In genomic region chr10:63539994-63540393, GRCh38 we compare ENCODE assay signal across 20 cellular contexts.
"Had no signal": no experiment of that assay in that cellular context is flagged by ENCODE, and none has a peak within 500 bp of the region (broad histone marks: within the 10 kb centered on the region; RNA-seq: fewer than 3 reads in every experiment).

No MANE protein-coding gene starts in this region.

- H3K27me3 ChIP-seq: adrenal gland, ascending aorta, thyroid gland had no signal

- H3K36me3 ChIP-seq: adrenal gland, ascending aorta, thyroid gland had no signal

- H2AFZ ChIP-seq: parathyroid adenoma had no signal

- ATAC-seq: activated CD4-positive, CD25-positive, alpha-beta regulatory T cell treated with anti-CD3 and anti-CD28 coated beads, Interleukin-2, amount 50 U/mL, for 24 hours; activated CD8-positive, alpha-beta memory T cell treated with anti-CD3 and anti-CD28 coated beads, Interleukin-2, amount 10 ng/mL, durations not matched to agents 7 days and 5 days; activated CD8-positive, alpha-beta T cell treated with anti-CD3 and anti-CD28 coated beads for 36 hours; esophagus mucosa; right cardiac atrium had no signal

- H3K9ac ChIP-seq: parathyroid adenoma had no signal

- H3K27me3 Mint-ChIP-seq: activated CD4-positive, alpha-beta T cell treated with anti-CD3 and anti-CD28 coated beads, Interleukin-2, amount 10 ng/mL, durations not matched to agents 7 days and 5 days; activated CD8-positive, alpha-beta memory T cell treated with anti-CD3 and anti-CD28 coated beads, Interleukin-2, amount 10 ng/mL, durations not matched to agents 7 days and 5 days; activated CD8-positive, alpha-beta T cell treated with anti-CD3 and anti-CD28 coated beads for 36 hours; activated naive CD4-positive, alpha-beta T cell treated with anti-CD3 and anti-CD28 coated beads, Interleukin-2, amount 50 U/mL, for 24 hours; memory B cell; stimulated activated naive CD8-positive, alpha-beta T cell treated with anti-CD3 and anti-CD28 coated beads, Interleukin-15, Interleukin-2, amounts not matched to agents 100 ng/mL and 50 ng/mL, for 24 hours had no signal

- H3K9me3 Mint-ChIP-seq: activated CD4-positive, alpha-beta T cell treated with anti-CD3 and anti-CD28 coated beads, Interleukin-2, amount 10 ng/mL, durations not matched to agents 7 days and 5 days; activated CD8-positive, alpha-beta T cell treated with anti-CD3 and anti-CD28 coated beads for 36 hours; activated naive CD4-positive, alpha-beta T cell treated with anti-CD3 and anti-CD28 coated beads, Interleukin-2, amount 50 U/mL, for 24 hours; activated T-helper 1 cell treated with anti-CD3 and anti-CD28 coated beads, Interleukin-12 subunit alpha, Interleukin-12 subunit beta, Interleukin-2, Interleukin-4 antibody, amounts not matched to agents 30 ng/mL and 10 ng/mL and 1 ng/mL, durations not matched to agents 14 hours and 24 hours and 36 hours; memory B cell; nephron progenitor cell; stimulated activated naive CD8-positive, alpha-beta T cell treated with anti-CD3 and anti-CD28 coated beads, Interleukin-15, Interleukin-2, amounts not matched to agents 100 ng/mL and 50 ng/mL, for 24 hours; T-helper 1 cell treated with Interleukin-12 subunit alpha and Interleukin-12 subunit beta and Interleukin-4 antibody, amounts not matched to agents 30 μg/mL and 1 μg/mL, for 36 hours had no signal

- H3K4me3 ChIP-seq: adrenal gland, ascending aorta, skin epidermis, thyroid gland had no signal

- H3K27ac Mint-ChIP-seq: activated CD4-positive, alpha-beta T cell treated with anti-CD3 and anti-CD28 coated beads, Interleukin-2, amount 10 ng/mL, durations not matched to agents 7 days and 5 days; activated CD8-positive, alpha-beta memory T cell treated with anti-CD3 and anti-CD28 coated beads, Interleukin-2, amount 10 ng/mL, durations not matched to agents 7 days and 5 days; activated CD8-positive, alpha-beta T cell treated with anti-CD3 and anti-CD28 coated beads for 36 hours; activated naive CD4-positive, alpha-beta T cell treated with anti-CD3 and anti-CD28 coated beads, Interleukin-2, amount 50 U/mL, for 24 hours; activated T-helper 1 cell treated with anti-CD3 and anti-CD28 coated beads, Interleukin-12 subunit alpha, Interleukin-12 subunit beta, Interleukin-2, Interleukin-4 antibody, amounts not matched to agents 30 ng/mL and 10 ng/mL and 1 ng/mL, durations not matched to agents 14 hours and 24 hours and 36 hours; memory B cell; nephron progenitor cell; stimulated activated naive CD8-positive, alpha-beta T cell treated with anti-CD3 and anti-CD28 coated beads, Interleukin-15, Interleukin-2, amounts not matched to agents 100 ng/mL and 50 ng/mL, for 24 hours; T-helper 1 cell treated with Interleukin-12 subunit alpha and Interleukin-12 subunit beta and Interleukin-4 antibody, amounts not matched to agents 30 μg/mL and 1 μg/mL, for 36 hours had no signal

- H3K9me3 ChIP-seq: adrenal gland, ascending aorta, thyroid gland had no signal

- H3K4me1 ChIP-seq: ascending aorta had no signal

- H3K36me3 Mint-ChIP-seq: memory B cell had no signal

- H3K4me3 Mint-ChIP-seq: activated CD4-positive, alpha-beta T cell treated with anti-CD3 and anti-CD28 coated beads, Interleukin-2, amount 10 ng/mL, durations not matched to agents 7 days and 5 days; activated CD8-positive, alpha-beta memory T cell treated with anti-CD3 and anti-CD28 coated beads, Interleukin-2, amount 10 ng/mL, durations not matched to agents 7 days and 5 days; activated CD8-positive, alpha-beta T cell treated with anti-CD3 and anti-CD28 coated beads for 36 hours; activated naive CD4-positive, alpha-beta T cell treated with anti-CD3 and anti-CD28 coated beads, Interleukin-2, amount 50 U/mL, for 24 hours; activated T-helper 1 cell treated with anti-CD3 and anti-CD28 coated beads, Interleukin-12 subunit alpha, Interleukin-12 subunit beta, Interleukin-2, Interleukin-4 antibody, amounts not matched to agents 30 ng/mL and 10 ng/mL and 1 ng/mL, durations not matched to agents 14 hours and 24 hours and 36 hours; memory B cell; nephron progenitor cell; stimulated activated naive CD8-positive, alpha-beta T cell treated with anti-CD3 and anti-CD28 coated beads, Interleukin-15, Interleukin-2, amounts not matched to agents 100 ng/mL and 50 ng/mL, for 24 hours; T-helper 1 cell treated with Interleukin-12 subunit alpha and Interleukin-12 subunit beta and Interleukin-4 antibody, amounts not matched to agents 30 μg/mL and 1 μg/mL, for 36 hours had no signal

- FAIRE-seq: colon, endothelial cell of umbilical vein, frontal cortex had no signal
